ENCODE assay signal across 9 cellular contexts in genomic region chr3:48430359-48431101, GRCh38. TPM values are rescaled to one million over a fixed set of nuclear protein-coding genes. Genes with fewer than 3 reads are reported as not detected.
DNase-seq lines count a peak whose midpoint lies in the region; ATAC-seq and TF ChIP-seq lines count a peak whose summit lies in the region.
"Had no signal": no experiment of that assay in that cellular context is flagged by ENCODE, and none has a peak within 500 bp of the region (broad histone marks: within the 10 kb centered on the region; RNA-seq: fewer than 3 reads in every experiment).

No MANE protein-coding gene starts in this region.

- peak overlapping the region; percentile 89 for H3K27ac ChIP-seq in colonic mucosa
- peak overlapping the region; percentile 74 for H3K27ac ChIP-seq in muscle layer of duodenum (ENCODE audit: low read length)

- peaks cover 5% of the 10 kb centered on the region for H3K4me1 Mint-ChIP-seq in stimulated activated naive CD8-positive, alpha-beta T cell treated with anti-CD3 and anti-CD28 coated beads, Interleukin-15, Interleukin-2, amounts not matched to agents 100 ng/mL and 50 ng/mL, for 24 hours (ENCODE audit: low read depth)

- H3K27ac Mint-ChIP-seq in stimulated activated naive CD8-positive, alpha-beta T cell treated with anti-CD3 and anti-CD28 coated beads, Interleukin-15, Interleukin-2, amounts not matched to agents 100 ng/mL and 50 ng/mL, for 24 hours, result no peak overlapping the region

- H3K9me3 Mint-ChIP-seq in stimulated activated naive CD8-positive, alpha-beta T cell treated with anti-CD3 and anti-CD28 coated beads, Interleukin-15, Interleukin-2, amounts not matched to agents 100 ng/mL and 50 ng/mL, for 24 hours, result no peaks in the 10 kb centered on the region

- H3K4me3 ChIP-seq in colonic mucosa (peak overlapping the region; percentile 73), muscle layer of duodenum (ENCODE audit: low read depth in 1 of 2, low read length in 2 of 2) (peak overlapping the region; percentile 56 to 73)

- H3K4me1 ChIP-seq in colonic mucosa, result peaks cover 39% of the 10 kb centered on the region
- H3K4me1 ChIP-seq in muscle layer of duodenum (ENCODE audit: control insufficient read depth in 1 of 2, insufficient read depth in 2 of 2, low read length in 2 of 2), result peaks cover 31 to 49% of the 10 kb centered on the region in 2 donors

- H3K9me3 ChIP-seq in colonic mucosa, result no peaks in the 10 kb centered on the region
- no peaks in the 10 kb centered on the region for H3K9me3 ChIP-seq in muscle layer of duodenum (ENCODE audit: control insufficient read depth in 1 of 2, low read length in 2 of 2)

- intact Hi-C loops in colonic mucosa (cut with DNase I), result no loop called here

- H3K36me3 Mint-ChIP-seq in stimulated activated naive CD8-positive, alpha-beta T cell treated with anti-CD3 and anti-CD28 coated beads, Interleukin-15, Interleukin-2, amounts not matched to agents 100 ng/mL and 50 ng/mL, for 24 hours (ENCODE audit: low read depth), result peaks cover 22% of the 10 kb centered on the region

- H3K9ac ChIP-seq in colonic mucosa (ENCODE audit: low read depth in 2 of 2, low read length in 2 of 2), result peak overlapping the region; percentile 63 to 80

- DNase-seq in stimulated activated naive CD8-positive, alpha-beta T cell treated with anti-CD3 and anti-CD28 coated beads, Interleukin-15, Interleukin-2, amounts not matched to agents 100 U/mL and 50 U/mL, for 24 hours, result no peak
- no peak for DNase-seq in colonic mucosa

- H3K27me3 ChIP-seq in colonic mucosa, result no peaks in the 10 kb centered on the region
- H3K27me3 ChIP-seq in muscle layer of duodenum (ENCODE audit: low read depth, low read length), result no peaks in the 10 kb centered on the region

- H3K27me3 Mint-ChIP-seq in stimulated activated naive CD8-positive, alpha-beta T cell treated with anti-CD3 and anti-CD28 coated beads, Interleukin-15, Interleukin-2, amounts not matched to agents 100 ng/mL and 50 ng/mL, for 24 hours, result peaks cover 8% of the 10 kb centered on the region

- peak overlapping the region; percentile 73 for H3K4me3 Mint-ChIP-seq in stimulated activated naive CD8-positive, alpha-beta T cell treated with anti-CD3 and anti-CD28 coated beads, Interleukin-15, Interleukin-2, amounts not matched to agents 100 ng/mL and 50 ng/mL, for 24 hours

- H3K36me3 ChIP-seq in colonic mucosa, result no peaks in the 10 kb centered on the region
- H3K36me3 ChIP-seq in muscle layer of duodenum (ENCODE audit: control insufficient read depth in 1 of 2, insufficient read depth in 2 of 2, low read length in 2 of 2), result peaks cover 9 to 13% of the 10 kb centered on the region in 2 donors

- ATAC-seq in stimulated activated naive CD8-positive, alpha-beta T cell treated with anti-CD3 and anti-CD28 coated beads, Interleukin-15, Interleukin-2, amounts not matched to agents 100 U/mL and 50 U/mL, for 24 hours, result no peak
- ATAC-seq in GM21717 (IDR thresholded peaks at IDR 0.05; ENCODE audit: unreplicated experiment) (no peak), GM19467 (IDR thresholded peaks at IDR 0.05; ENCODE audit: unreplicated experiment) (no peak), HG03280 (IDR thresholded peaks at IDR 0.05; ENCODE audit: unreplicated experiment) (no peak), HG03139 (IDR thresholded peaks at IDR 0.05; ENCODE audit: unreplicated experiment) (no peak)

- no peak for TF ChIP-seq CTCF in colonic mucosa (IDR thresholded peaks at IDR 0.05)

RNA-seq across cellular contexts. Expression of gene PLXNB1, which starts 0.6 kb away (rescaled TPM):
- total RNA-seq in colonic mucosa, result 100 to 1,000 TPM in 1 of 2 donors, 10 to 100 TPM in 1; 70.6 to 131 TPM

RNA-seq across cellular contexts. Expression of gene CCDC51, which starts 9.4 kb away (rescaled TPM):
- 10 to 100 TPM; 11.8 to 21.5 TPM for total RNA-seq in colonic mucosa

RNA-seq across cellular contexts. Expression of gene TMA7, which starts 9.5 kb away (rescaled TPM):
- 100 to 1,000 TPM; 185 to 259 TPM for total RNA-seq in colonic mucosa

RNA-seq across cellular contexts. Expression of gene ATRIP, which starts 16.0 kb away (rescaled TPM):
- total RNA-seq in colonic mucosa, result 1 to 10 TPM; 3.2 to 8.6 TPM

RNA-seq across cellular contexts. Expression of gene FBXW12, which starts 58.5 kb away (rescaled TPM):
- total RNA-seq in colonic mucosa, result not detected
- total RNA-seq: activated CD8-positive, alpha-beta memory T cell treated with anti-CD3 and anti-CD28 coated beads for 36 hours had no signal
